In the genomic region with DNA sequence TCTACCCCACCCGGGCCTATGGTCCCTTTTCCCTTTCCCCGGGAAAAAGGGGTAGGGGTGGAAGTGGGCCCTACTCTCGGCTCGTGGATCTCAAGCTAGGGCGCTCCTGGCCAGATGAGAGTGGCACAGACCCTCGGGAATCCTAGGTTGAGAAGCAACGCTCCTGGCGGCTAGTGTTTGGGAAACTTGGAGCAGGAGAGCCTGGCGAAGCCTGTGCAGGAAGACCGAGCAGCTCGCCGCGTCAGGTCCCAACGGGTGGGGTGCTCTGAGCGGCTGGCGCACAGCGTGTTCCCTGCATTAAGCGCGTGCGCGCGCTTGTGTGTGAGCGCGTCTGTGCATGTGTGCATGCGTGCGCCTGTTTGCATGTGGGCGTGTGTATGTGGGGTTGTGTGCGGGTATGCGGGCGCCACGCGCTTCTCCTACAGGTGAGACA, we compare ENCODE assay signal across 10 cellular contexts. TPM values are rescaled to one million over a fixed set of nuclear protein-coding genes. Genes with fewer than 3 reads are reported as not detected.
DNase-seq lines count a peak whose midpoint lies in the region; ATAC-seq, FAIRE-seq and TF ChIP-seq lines count a peak whose summit lies in the region.
"Had no signal": no experiment of that assay in that cellular context is flagged by ENCODE, and none has a peak within 500 bp of the region (broad histone marks: within the 10 kb centered on the region; RNA-seq: fewer than 3 reads in every experiment).

No MANE protein-coding gene starts in this region.

- H3K27me3 Mint-ChIP-seq in T-helper 2 cell treated with Interferon-gamma antibody and Interleukin-4, amounts not matched to agents 5 μg/mL and 100 μg/mL, for 36 hours (ENCODE audit: low read depth), result peaks cover 86% of the 10 kb centered on the region

- peaks cover 96 to 99% of the 10 kb centered on the region in 2 experiments for H3K27me3 ChIP-seq in mesenchymal stem cell (ENCODE audit: control insufficient read depth in 1 of 2, insufficient read depth in 1 of 2, low read length in 2 of 2)
- H3K27me3 ChIP-seq in subcutaneous abdominal adipose tissue (ENCODE audit: control insufficient read depth in 5 of 5, insufficient read depth in 4 of 5, low read length in 5 of 5), result peaks cover 13 to 42% (median 37%) of the 10 kb centered on the region in 5 donors

- H2BK5ac ChIP-seq in mesenchymal stem cell (ENCODE audit: low read depth, low read length, poor library complexity, severe bottlenecking), result no peak overlapping the region

- no peak overlapping the region for H2AK5ac ChIP-seq in mesenchymal stem cell (ENCODE audit: low read length, severe bottlenecking)

- H3K9me3 ChIP-seq in mesenchymal stem cell (ENCODE audit: control insufficient read depth, low read length) (no peaks in the 10 kb centered on the region), subcutaneous abdominal adipose tissue (ENCODE audit: control insufficient read depth in 5 of 5, low read length in 5 of 5) (no peaks in the 10 kb centered on the region)
- H3K9me3 ChIP-seq: thyroid gland had no signal

- H4K91ac ChIP-seq in mesenchymal stem cell (ENCODE audit: low read length), result no peak overlapping the region

- H3K4ac ChIP-seq in mesenchymal stem cell (ENCODE audit: low read depth in 1 of 2, low read length in 2 of 2), result no peak overlapping the region

- H3K23ac ChIP-seq in mesenchymal stem cell (ENCODE audit: low read length in 2 of 2), result peak overlapping the region in 1 of 2 experiments; percentile 9

- no peak overlapping the region for H3K14ac ChIP-seq in mesenchymal stem cell (ENCODE audit: low read length in 2 of 2)

- H4K8ac ChIP-seq in mesenchymal stem cell (ENCODE audit: low read length), result no peak overlapping the region

- H3K4me1 ChIP-seq in mesenchymal stem cell (ENCODE audit: control insufficient read depth, insufficient read depth, low read depth, low read length), result peaks cover 18% of the 10 kb centered on the region
- H3K4me1 ChIP-seq in subcutaneous abdominal adipose tissue (ENCODE audit: control insufficient read depth in 5 of 5, insufficient read depth in 5 of 5, low read length in 5 of 5), result peaks cover 7 to 49% (median 46%) of the 10 kb centered on the region in 5 donors

- WGBS in mesenchymal stem cell, result under 1% methylated on average over 31 of the region's 32 CpGs

- peak; percentile 66 for ATAC-seq in HG02642 (IDR thresholded peaks at IDR 0.05; ENCODE audit: poor library complexity, unreplicated experiment)
- no peak for ATAC-seq in omental fat pad (ENCODE audit: low FRiP score)

- H3K27ac ChIP-seq in mesenchymal stem cell (ENCODE audit: low read length, poor library complexity, severe bottlenecking) (no peak overlapping the region), subcutaneous abdominal adipose tissue (ENCODE audit: low read depth, low read length) (no peak overlapping the region)
- H3K27ac ChIP-seq: thyroid gland had no signal

- H3K36me3 Mint-ChIP-seq in T-helper 2 cell treated with Interferon-gamma antibody and Interleukin-4, amounts not matched to agents 5 μg/mL and 100 μg/mL, for 36 hours (ENCODE audit: low read depth), result no peaks in the 10 kb centered on the region

- H3K9me3 Mint-ChIP-seq in T-helper 2 cell treated with Interferon-gamma antibody and Interleukin-4, amounts not matched to agents 5 μg/mL and 100 μg/mL, for 36 hours, result no peaks in the 10 kb centered on the region

- H3K4me1 Mint-ChIP-seq in T-helper 2 cell treated with Interferon-gamma antibody and Interleukin-4, amounts not matched to agents 5 μg/mL and 100 μg/mL, for 36 hours (ENCODE audit: low read depth), result peaks cover 36% of the 10 kb centered on the region

- H3K4me3 Mint-ChIP-seq in T-helper 2 cell treated with Interferon-gamma antibody and Interleukin-4, amounts not matched to agents 5 μg/mL and 100 μg/mL, for 36 hours, result peak overlapping the region; percentile 77

- H3K4me2 ChIP-seq in mesenchymal stem cell (ENCODE audit: low read length, poor library complexity, severe bottlenecking), result peak overlapping the region; percentile 50

- peak overlapping the region in 1 of 2 experiments; percentile 21 for H2BK12ac ChIP-seq in mesenchymal stem cell (ENCODE audit: low read length in 2 of 2)

- no peak overlapping the region for H3K9ac ChIP-seq in mesenchymal stem cell (ENCODE audit: low read length)
- H3K9ac ChIP-seq in subcutaneous abdominal adipose tissue (ENCODE audit: low read length in 5 of 5), result peak overlapping the region in 1 of 5 donors; percentile 30

- peak overlapping the region in 1 of 2 experiments; percentile 70 for H3K4me3 ChIP-seq in mesenchymal stem cell (ENCODE audit: insufficient read depth in 1 of 2, low read depth in 1 of 2, low read length in 2 of 2)
- peak overlapping the region; percentile 48 to 65 (median 63) for H3K4me3 ChIP-seq in subcutaneous abdominal adipose tissue (ENCODE audit: low read depth in 1 of 5, low read length in 5 of 5)

- no peak for TF ChIP-seq CTCF in omental fat pad (IDR thresholded peaks at IDR 0.05)

- no peak overlapping the region for H3K27ac Mint-ChIP-seq in T-helper 2 cell treated with Interferon-gamma antibody and Interleukin-4, amounts not matched to agents 5 μg/mL and 100 μg/mL, for 36 hours

- H3K36me3 ChIP-seq in mesenchymal stem cell (ENCODE audit: control insufficient read depth in 1 of 2, insufficient read depth in 2 of 2, low read depth in 1 of 2, low read length in 2 of 2) (no peaks in the 10 kb centered on the region), subcutaneous abdominal adipose tissue (ENCODE audit: control insufficient read depth in 5 of 5, insufficient read depth in 5 of 5, low read length in 5 of 5) (no peaks in the 10 kb centered on the region)
- H3K36me3 ChIP-seq: thyroid gland had no signal

- DNase-seq in GM12891 (ENCODE audit: insufficient read length, low spot score) (peak; percentile 50), mesenchymal stem cell (peak; percentile 58), urothelium cell line (ENCODE audit: low spot score) (no peak), omental fat pad (ENCODE audit: low spot score) (no peak)
- DNase-seq in T-helper 2 cell treated with Interferon-gamma antibody and Interleukin-4, amounts not matched to agents 5 μg/mL and 100 μg/mL, for 36 hours (ENCODE audit: low spot score), result peak; percentile 36
- peak; percentile 46 for DNase-seq in central memory CD4-positive, alpha-beta T cell

- no peak overlapping the region for H2BK15ac ChIP-seq in mesenchymal stem cell (ENCODE audit: low read depth, poor library complexity, severe bottlenecking)

- FAIRE-seq in GM12891 (lab: Jason Lieb, UNC) (peak; percentile 95), urothelium cell line (lab: Jason Lieb, UNC) (no peak)
- FAIRE-seq: TTC549 had no signal

- H2AFZ ChIP-seq in mesenchymal stem cell (ENCODE audit: low read depth, low read length), result no peak overlapping the region

- H2BK120ac ChIP-seq in mesenchymal stem cell (ENCODE audit: low read depth, low read length), result no peak overlapping the region

- no peaks in the 10 kb centered on the region for H3K79me1 ChIP-seq in mesenchymal stem cell (replicated peaks; ENCODE audit: low read length, poor library complexity, severe bottlenecking)

- TF ChIP-seq POLR2A in GM12891 (IDR thresholded peaks at IDR 0.05; ENCODE audit: low read depth, low read length), result no peak

- H3K18ac ChIP-seq in mesenchymal stem cell (ENCODE audit: low read depth in 1 of 2, low read length in 2 of 2), result peak overlapping the region in 1 of 2 experiments; percentile 54

TF ChIP-seq in GM12891, 5 proteins besides CTCF, POLR2A, EP300 and RAD21:
- TF ChIP-seq PAX5 (IDR thresholded peaks at IDR 0.05; ENCODE audit: insufficient read depth, low read length, severe bottlenecking), result no peak

RNA-seq across cellular contexts. Expression of a gene that starts 7.1 kb away (rescaled TPM):
- 22.0 TPM for polyA plus RNA-seq in GM12891 (2012; ENCODE audit: low read depth, missing spikeins)
- 12.2 TPM for polyA plus RNA-seq in mesenchymal stem cell (2013, experiment 1 of 2)
- 12.6 TPM for polyA plus RNA-seq in mesenchymal stem cell (2013, experiment 2 of 2)
- total RNA-seq in omental fat pad, result 100 to 1,000 TPM in 1 of 4 donors, 10 to 100 TPM in 3; 12.9 to 118 (median 50.4) TPM

Comparison
In these comparisons a context has a peak if more than half of its experiments do, and no peak if none do; other contexts are left out.
1. DNase-seq: peak in GM12891 (single experiment), T-helper 2 cell treated with Interferon-gamma antibody and Interleukin-4, amounts not matched to agents 5 μg/mL and 100 μg/mL, for 36 hours (single experiment), central memory CD4-positive, alpha-beta T cell (single experiment) and mesenchymal stem cell (single experiment); none in urothelium cell line (single experiment) and omental fat pad (single experiment).